33 cellular contexts compared by ENCODE assay signal in genomic region chr2:190117305-190117704, GRCh38. TPM values are rescaled to one million over a fixed set of nuclear protein-coding genes. Genes with fewer than 3 reads are reported as not detected.
"Had no signal": no experiment of that assay in that cellular context is flagged by ENCODE, and none has a peak within 500 bp of the region (broad histone marks: within the 10 kb centered on the region; RNA-seq: fewer than 3 reads in every experiment).

No MANE protein-coding gene starts in this region.

- H3K9me3 ChIP-seq: body of pancreas, esophagus muscularis mucosa, gastrocnemius medialis, heart left ventricle had no signal

- H3K4me3 ChIP-seq: body of pancreas, esophagus muscularis mucosa, gastrocnemius medialis, heart left ventricle had no signal

- DNase-seq: activated CD4-positive, alpha-beta memory T cell treated with anti-CD3 and anti-CD28 coated beads, Interleukin-2, amount 10 ng/mL, durations not matched to agents 7 days and 5 days; activated CD4-positive, alpha-beta T cell treated with anti-CD3 and anti-CD28 coated beads for 1 hour; activated CD4-positive, alpha-beta T cell treated with anti-CD3 and anti-CD28 coated beads for 4 hours; activated CD4-positive, alpha-beta T cell treated with anti-CD3 and anti-CD28 coated beads, Interleukin-2, amount 10 ng/mL, durations not matched to agents 7 days and 5 days; activated CD4-positive, alpha-beta T cell treated with anti-CD3 and anti-CD28 coated beads, Interleukin-2, amount 50 U/mL, for 4 hours; activated CD8-positive, alpha-beta memory T cell treated with anti-CD3 and anti-CD28 coated beads, Interleukin-2, amount 50 U/mL, for 48 hours; activated gamma-delta T cell; activated naive CD4-positive, alpha-beta T cell; activated naive CD4-positive, alpha-beta T cell treated with anti-CD3 and anti-CD28 coated beads, Interleukin-2, amount 10 ng/mL, durations not matched to agents 7 days and 5 days; activated naive CD8-positive, alpha-beta T cell treated with anti-CD3 and anti-CD28 coated beads, Interleukin-2, amount 10 ng/mL, durations not matched to agents 7 days and 5 days; activated T-cell treated with anti-CD3 and anti-CD28 coated beads for 4 hours; activated T-cell treated with anti-CD3 and anti-CD28 coated beads, Interleukin-2, amount 50 U/mL, for 24 hours; activated T-cell treated with anti-CD3 and anti-CD28 coated beads, Interleukin-2, amount 50 U/mL, for 72 hours; amygdala; aorta; body of pancreas; caudate nucleus; cortex of kidney; dermis blood vessel endothelial cell; effector CD4-positive, alpha-beta T cell; effector memory CD8-positive, alpha-beta T cell; erythroblast; foreskin keratinocyte; gastrocnemius medialis; glutamatergic neuron; heart left ventricle; T-helper 2 cell had no signal

- H3K36me3 ChIP-seq: esophagus muscularis mucosa, gastrocnemius medialis, heart left ventricle had no signal

- H3K4me1 ChIP-seq: body of pancreas, foreskin keratinocyte, gastrocnemius medialis had no signal

- H3K27ac ChIP-seq: body of pancreas, esophagus muscularis mucosa, foreskin keratinocyte, gastrocnemius medialis, heart left ventricle, VCaP had no signal

- FAIRE-seq: colon, TTC549 had no signal

- ATAC-seq: activated naive CD4-positive, alpha-beta T cell treated with anti-CD3 and anti-CD28 coated beads, Interleukin-2, amount 50 U/mL, for 72 hours; activated T-cell treated with anti-CD3 and anti-CD28 coated beads, Interleukin-2, amount 50 U/mL, for 72 hours; body of pancreas; effector memory CD8-positive, alpha-beta T cell; foreskin keratinocyte; gastrocnemius medialis; heart left ventricle; WTC11 had no signal

- H3K27me3 ChIP-seq: body of pancreas, esophagus muscularis mucosa, foreskin keratinocyte, gastrocnemius medialis, heart left ventricle had no signal

RNA-seq across cellular contexts. Expression of gene MSTN, which starts 54.8 kb away (rescaled TPM):
- total RNA-seq: activated CD4-positive, alpha-beta memory T cell treated with anti-CD3 and anti-CD28 coated beads, Interleukin-2, amount 10 ng/mL, durations not matched to agents 7 days and 5 days; activated CD4-positive, alpha-beta T cell treated with anti-CD3 and anti-CD28 coated beads, Interleukin-2, amount 10 ng/mL, durations not matched to agents 7 days and 5 days; activated naive CD4-positive, alpha-beta T cell treated with anti-CD3 and anti-CD28 coated beads, Interleukin-2, amount 50 U/mL, for 72 hours; activated naive CD8-positive, alpha-beta T cell treated with anti-CD3 and anti-CD28 coated beads, Interleukin-2, amount 10 ng/mL, durations not matched to agents 7 days and 5 days; activated T-cell treated with anti-CD3 and anti-CD28 coated beads, Interleukin-2, amount 50 U/mL, for 72 hours; body of pancreas; dermis blood vessel endothelial cell; foreskin keratinocyte; WTC11 had no signal
- polyA plus RNA-seq: foreskin keratinocyte had no signal
